ENCODE assay signal across 33 cellular contexts in genomic region chr1:180642781-180643180, GRCh38.
"Had no signal": no experiment of that assay in that cellular context is flagged by ENCODE, and none has a peak within 500 bp of the region (broad histone marks: within the 10 kb centered on the region; RNA-seq: fewer than 3 reads in every experiment).

No MANE protein-coding gene starts in this region.

- H3K27me3 ChIP-seq: adrenal gland, body of pancreas, colonic mucosa, esophagus squamous epithelium, gastroesophageal sphincter had no signal

- ATAC-seq: activated CD4-positive, alpha-beta T cell treated with anti-CD3 and anti-CD28 coated beads for 36 hours; activated CD8-positive, alpha-beta memory T cell treated with anti-CD3 and anti-CD28 coated beads, Interleukin-2, amount 10 ng/mL, durations not matched to agents 7 days and 5 days; activated CD8-positive, alpha-beta T cell treated with anti-CD3 and anti-CD28 coated beads, Interleukin-2, amount 10 ng/mL, durations not matched to agents 7 days and 5 days; activated naive CD8-positive, alpha-beta T cell treated with anti-CD3 and anti-CD28 coated beads, Interleukin-2, amount 50 U/mL, for 24 hours; body of pancreas; gastroesophageal sphincter; T-helper 17 cell had no signal

- DNase-seq: activated CD4-positive, alpha-beta memory T cell treated with anti-CD3 and anti-CD28 coated beads for 36 hours; activated CD4-positive, alpha-beta T cell treated with anti-CD3 and anti-CD28 coated beads for 36 hours; activated CD4-positive, alpha-beta T cell treated with anti-CD3 and anti-CD28 coated beads, Interleukin-2, amount 10 ng/mL, durations not matched to agents 24 days and 14 days; activated CD4-positive, CD25-positive, alpha-beta regulatory T cell; activated CD4-positive, CD25-positive, alpha-beta regulatory T cell treated with anti-CD3 and anti-CD28 coated beads, Interleukin-2, amount 50 U/mL, for 72 hours; activated CD8-positive, alpha-beta memory T cell treated with anti-CD3 and anti-CD28 coated beads, Interleukin-2, amount 10 ng/mL, durations not matched to agents 7 days and 5 days; activated CD8-positive, alpha-beta memory T cell treated with anti-CD3 and anti-CD28 coated beads, Interleukin-2, amount 50 U/mL, for 4 hours; activated CD8-positive, alpha-beta T cell treated with anti-CD3 and anti-CD28 coated beads, Interleukin-2, amount 10 ng/mL, durations not matched to agents 7 days and 5 days; activated effector memory CD4-positive, alpha-beta T cell treated with anti-CD3 and anti-CD28 coated beads, Interleukin-2, amount 50 U/mL, for 16 hours; activated naive CD4-positive, alpha-beta T cell treated with anti-CD3 and anti-CD28 coated beads for 36 hours; activated naive CD8-positive, alpha-beta T cell treated with anti-CD3 and anti-CD28 coated beads for 36 hours; activated naive CD8-positive, alpha-beta T cell treated with anti-CD3 and anti-CD28 coated beads, Interleukin-2, amount 50 U/mL, for 24 hours; activated T-cell treated with anti-CD3 and anti-CD28 coated beads, Interleukin-2, amount 50 U/mL, for 1 hour; activated T-cell treated with anti-CD3 and anti-CD28 coated beads, Interleukin-2, amount 50 U/mL, for 48 hours; adrenal gland; amygdala; aorta; body of pancreas; caudate nucleus; colonic mucosa; effector CD8-positive, alpha-beta T cell; esophagus squamous epithelium; foreskin melanocyte; T-helper 1 cell; T-helper 17 cell; T1000; WERI-Rb-1 had no signal

- H3K4me3 ChIP-seq: adrenal gland, body of pancreas, colonic mucosa, esophagus squamous epithelium, gastroesophageal sphincter had no signal

- H3K27ac ChIP-seq: adrenal gland, colonic mucosa, epithelial cell of prostate, esophagus squamous epithelium, gastroesophageal sphincter, WERI-Rb-1 had no signal

- H3K9me3 Mint-ChIP-seq: activated CD4-positive, alpha-beta memory T cell treated with anti-CD3 and anti-CD28 coated beads for 36 hours; activated CD4-positive, alpha-beta T cell treated with anti-CD3 and anti-CD28 coated beads, Interleukin-2, amount 10 ng/mL, durations not matched to agents 24 days and 14 days; activated naive CD4-positive, alpha-beta T cell treated with anti-CD3 and anti-CD28 coated beads for 36 hours; activated naive CD4-positive, alpha-beta T cell treated with anti-CD3 and anti-CD28 coated beads, Interleukin-2, amount 50 U/mL, for 24 hours; activated naive CD8-positive, alpha-beta T cell treated with anti-CD3 and anti-CD28 coated beads for 36 hours; activated naive CD8-positive, alpha-beta T cell treated with anti-CD3 and anti-CD28 coated beads, Interleukin-2, amount 50 U/mL, for 24 hours; activated T-helper 1 cell treated with anti-CD3 and anti-CD28 coated beads, Interleukin-12 subunit alpha, Interleukin-12 subunit beta, Interleukin-2, Interleukin-4 antibody, amounts not matched to agents 30 ng/mL and 10 ng/mL and 1 ng/mL, durations not matched to agents 14 hours and 24 hours and 36 hours; activated T-helper 2 cell treated with anti-CD3 and anti-CD28 coated beads, Interferon-gamma antibody, Interleukin-2, Interleukin-4, amounts not matched to agents 10 μg/mL and 5 μg/mL and 100 μg/mL, durations not matched to agents 14 hours and 24 hours and 36 hours; T-helper 2 cell treated with Interferon-gamma antibody and Interleukin-4, amounts not matched to agents 5 μg/mL and 100 μg/mL, for 36 hours had no signal

- H3K27me3 Mint-ChIP-seq: activated CD4-positive, alpha-beta memory T cell treated with anti-CD3 and anti-CD28 coated beads for 36 hours; activated CD4-positive, alpha-beta T cell treated with anti-CD3 and anti-CD28 coated beads for 36 hours; activated CD4-positive, alpha-beta T cell treated with anti-CD3 and anti-CD28 coated beads, Interleukin-2, amount 10 ng/mL, durations not matched to agents 24 days and 14 days; activated CD8-positive, alpha-beta memory T cell treated with anti-CD3 and anti-CD28 coated beads, Interleukin-2, amount 10 ng/mL, durations not matched to agents 7 days and 5 days; activated naive CD4-positive, alpha-beta T cell treated with anti-CD3 and anti-CD28 coated beads, Interleukin-2, amount 50 U/mL, for 24 hours; activated naive CD8-positive, alpha-beta T cell treated with anti-CD3 and anti-CD28 coated beads for 36 hours; activated naive CD8-positive, alpha-beta T cell treated with anti-CD3 and anti-CD28 coated beads, Interleukin-2, amount 50 U/mL, for 24 hours; T-helper 17 cell had no signal

- H3K4me1 ChIP-seq: colonic mucosa had no signal

- H3K4me3 Mint-ChIP-seq: activated CD4-positive, alpha-beta memory T cell treated with anti-CD3 and anti-CD28 coated beads for 36 hours; activated CD4-positive, alpha-beta T cell treated with anti-CD3 and anti-CD28 coated beads for 36 hours; activated CD4-positive, alpha-beta T cell treated with anti-CD3 and anti-CD28 coated beads, Interleukin-2, amount 10 ng/mL, durations not matched to agents 24 days and 14 days; activated CD8-positive, alpha-beta memory T cell treated with anti-CD3 and anti-CD28 coated beads, Interleukin-2, amount 10 ng/mL, durations not matched to agents 7 days and 5 days; activated CD8-positive, alpha-beta T cell treated with anti-CD3 and anti-CD28 coated beads, Interleukin-2, amount 10 ng/mL, durations not matched to agents 7 days and 5 days; activated naive CD4-positive, alpha-beta T cell treated with anti-CD3 and anti-CD28 coated beads for 36 hours; activated naive CD4-positive, alpha-beta T cell treated with anti-CD3 and anti-CD28 coated beads, Interleukin-2, amount 50 U/mL, for 24 hours; activated naive CD8-positive, alpha-beta T cell treated with anti-CD3 and anti-CD28 coated beads for 36 hours; activated naive CD8-positive, alpha-beta T cell treated with anti-CD3 and anti-CD28 coated beads, Interleukin-2, amount 50 U/mL, for 24 hours; activated T-helper 1 cell treated with anti-CD3 and anti-CD28 coated beads, Interleukin-12 subunit alpha, Interleukin-12 subunit beta, Interleukin-2, Interleukin-4 antibody, amounts not matched to agents 30 ng/mL and 10 ng/mL and 1 ng/mL, durations not matched to agents 14 hours and 24 hours and 36 hours; T-helper 17 cell; T-helper 2 cell treated with Interferon-gamma antibody and Interleukin-4, amounts not matched to agents 5 μg/mL and 100 μg/mL, for 36 hours had no signal

- H3K9me3 ChIP-seq: adrenal gland, body of pancreas, colonic mucosa, esophagus squamous epithelium, gastroesophageal sphincter had no signal

- H3K27ac Mint-ChIP-seq: activated CD4-positive, alpha-beta memory T cell treated with anti-CD3 and anti-CD28 coated beads for 36 hours; activated CD4-positive, alpha-beta T cell treated with anti-CD3 and anti-CD28 coated beads for 36 hours; activated CD4-positive, alpha-beta T cell treated with anti-CD3 and anti-CD28 coated beads, Interleukin-2, amount 10 ng/mL, durations not matched to agents 24 days and 14 days; activated CD8-positive, alpha-beta memory T cell treated with anti-CD3 and anti-CD28 coated beads, Interleukin-2, amount 10 ng/mL, durations not matched to agents 7 days and 5 days; activated CD8-positive, alpha-beta T cell treated with anti-CD3 and anti-CD28 coated beads, Interleukin-2, amount 10 ng/mL, durations not matched to agents 7 days and 5 days; activated naive CD4-positive, alpha-beta T cell treated with anti-CD3 and anti-CD28 coated beads for 36 hours; activated naive CD4-positive, alpha-beta T cell treated with anti-CD3 and anti-CD28 coated beads, Interleukin-2, amount 50 U/mL, for 24 hours; activated naive CD8-positive, alpha-beta T cell treated with anti-CD3 and anti-CD28 coated beads for 36 hours; activated naive CD8-positive, alpha-beta T cell treated with anti-CD3 and anti-CD28 coated beads, Interleukin-2, amount 50 U/mL, for 24 hours; activated T-helper 1 cell treated with anti-CD3 and anti-CD28 coated beads, Interleukin-12 subunit alpha, Interleukin-12 subunit beta, Interleukin-2, Interleukin-4 antibody, amounts not matched to agents 30 ng/mL and 10 ng/mL and 1 ng/mL, durations not matched to agents 14 hours and 24 hours and 36 hours; activated T-helper 2 cell treated with anti-CD3 and anti-CD28 coated beads, Interferon-gamma antibody, Interleukin-2, Interleukin-4, amounts not matched to agents 10 μg/mL and 5 μg/mL and 100 μg/mL, durations not matched to agents 14 hours and 24 hours and 36 hours; T-helper 17 cell; T-helper 2 cell treated with Interferon-gamma antibody and Interleukin-4, amounts not matched to agents 5 μg/mL and 100 μg/mL, for 36 hours had no signal

- H3K36me3 ChIP-seq: adrenal gland, colonic mucosa, esophagus squamous epithelium, WERI-Rb-1 had no signal
